8 cellular contexts compared by ENCODE assay signal in the genomic region with DNA sequence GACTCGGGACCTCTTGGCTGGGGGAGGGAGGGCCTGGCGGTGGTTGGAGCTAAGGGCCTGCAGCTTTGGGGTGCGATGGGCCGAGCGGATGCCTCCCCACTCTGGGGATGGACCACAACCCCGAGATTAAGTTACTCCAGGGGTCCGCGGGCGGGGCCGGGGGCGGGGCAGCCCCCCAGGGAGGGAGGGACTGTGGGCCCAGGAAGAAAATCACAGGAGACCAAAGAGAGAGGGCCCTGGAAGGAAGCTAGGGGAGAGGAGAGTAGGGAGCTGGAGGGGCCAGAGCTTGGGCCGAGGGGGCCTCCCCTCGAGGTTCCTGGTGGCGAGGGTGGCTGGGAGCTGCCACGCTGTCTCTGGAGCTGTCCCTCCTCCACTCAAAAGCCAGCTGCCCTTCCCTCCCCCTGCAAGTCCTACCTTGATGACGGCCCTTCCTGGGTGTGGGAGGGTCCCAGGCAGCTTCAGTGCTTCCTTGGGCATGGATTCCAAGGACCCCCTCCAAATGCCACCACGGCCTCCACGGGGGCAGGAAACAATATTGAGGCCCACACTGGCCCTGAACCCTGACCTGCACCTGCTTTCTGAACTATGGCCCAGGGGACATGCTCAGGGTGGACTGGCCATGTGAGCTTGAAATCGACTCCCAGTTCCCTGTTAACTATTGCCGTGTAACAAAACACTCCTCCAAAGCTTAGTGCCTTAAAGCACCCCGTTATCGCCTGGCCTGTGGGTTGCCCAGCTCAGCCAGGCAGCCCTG. TPM values are rescaled to one million over a fixed set of nuclear protein-coding genes. Genes with fewer than 3 reads are reported as not detected.
DNase-seq lines count a peak whose midpoint lies in the region; ATAC-seq and TF ChIP-seq lines count a peak whose summit lies in the region.

No MANE protein-coding gene starts in this region.

- H4K5ac ChIP-seq in IMR-90 (ENCODE audit: low read depth, low read length), result no peak overlapping the region

- no peak overlapping the region for H3K14ac ChIP-seq in IMR-90 (replicated peaks; ENCODE audit: low read depth, low read length)

- no peaks in the 10 kb centered on the region for H3K79me1 ChIP-seq in IMR-90 (ENCODE audit: low read depth in 1 of 2, low read length in 2 of 2)

- H2BK15ac ChIP-seq in IMR-90 (ENCODE audit: low read depth, low read length), result no peak overlapping the region

- peaks cover 4% of the 10 kb centered on the region; the same call in 1 of the 2 replicates for H4K20me1 ChIP-seq in IMR-90 (ENCODE audit: insufficient read depth, low read length)
- H4K20me1 ChIP-seq in neural cell (ENCODE audit: insufficient read depth), result no peaks in the 10 kb centered on the region

- TF ChIP-seq CTCF in CD4-positive, alpha-beta T cell (IDR thresholded peaks at IDR 0.05), result no peak
- TF ChIP-seq CTCF in IMR-90 (conservative IDR thresholded peaks at IDR 0.05; ENCODE audit: low read depth, low read length) (no peak), breast epithelium (IDR thresholded peaks at IDR 0.05) (no peak), neural cell (IDR thresholded peaks at IDR 0.05; ENCODE audit: poor library complexity, severe bottlenecking) (no peak)

- H3K4me3 ChIP-seq in IMR-90 (ENCODE audit: insufficient read depth, low read depth, low read length) (no peak overlapping the region), breast epithelium (peak overlapping the region; percentile 37 to 83 (median 60)), neural cell (ENCODE audit: low read length) (peak overlapping the region; percentile 52)

- no peak overlapping the region for H2BK120ac ChIP-seq in IMR-90 (ENCODE audit: low read depth, low read length)

- H3K18ac ChIP-seq in IMR-90 (ENCODE audit: low read depth, low read length), result no peak overlapping the region

- no peak overlapping the region for H3K27ac Mint-ChIP-seq in CD4-positive, alpha-beta T cell

- H2AK9ac ChIP-seq in IMR-90 (replicated peaks; ENCODE audit: low read depth, low read length, poor library complexity), result no peak overlapping the region

- H3F3A ChIP-seq in neural cell (ENCODE audit: insufficient read depth, low read length, poor library complexity, severe bottlenecking), result no peaks in the 10 kb centered on the region

- no peak for TF ChIP-seq EP300 in neural cell (conservative IDR thresholded peaks at IDR 0.05; ENCODE audit: poor library complexity, severe bottlenecking)

- no peak overlapping the region for H3K27ac ChIP-seq in CD4-positive, alpha-beta T cell (ENCODE audit: low read depth, low read length)
- H3K27ac ChIP-seq in IMR-90 (ENCODE audit: insufficient read depth, low read length) (no peak overlapping the region), breast epithelium (peak overlapping the region in 1 of 2 donors; percentile 83), neural cell (ENCODE audit: low read length) (no peak overlapping the region)

- BruUV-seq in IMR-90 (replicated peaks; lab: Mats Ljungman, UMichigan), result no TSS peak

- H3K56ac ChIP-seq in IMR-90 (ENCODE audit: extremely low read depth, insufficient read depth, low read length), result no peak overlapping the region

- H4K8ac ChIP-seq in IMR-90 (ENCODE audit: low read depth in 2 of 2, low read length in 2 of 2), result no peak overlapping the region

- dilution Hi-C loops in IMR-90 (cut with HindIII; ENCODE audit: low sequenced_read_pairs, unreplicated experiment), result no loop called here

- H2AFZ ChIP-seq in IMR-90 (replicated peaks; ENCODE audit: low read length, poor library complexity), result peak overlapping the region; percentile 71
- no peak overlapping the region for H2AFZ ChIP-seq in neural cell (ENCODE audit: low read depth, low read length)

- no peak for TF ChIP-seq RAD21 in IMR-90 (IDR thresholded peaks at IDR 0.05; ENCODE audit: low read length)
- TF ChIP-seq RAD21 in neural cell (conservative IDR thresholded peaks at IDR 0.05), result no peak

- no peaks in the 10 kb centered on the region for H3K9me1 ChIP-seq in IMR-90 (ENCODE audit: insufficient read depth, low read length)

- H3K4me1 Mint-ChIP-seq in CD4-positive, alpha-beta T cell (ENCODE audit: low read depth), result peaks cover 7% of the 10 kb centered on the region

- H2BK5ac ChIP-seq in IMR-90 (ENCODE audit: low read depth, low read length, poor library complexity, severe bottlenecking), result no peak overlapping the region

- CTCF ChIA-PET in CD4-positive, alpha-beta T cell (lab: Charles Lee), result no interaction called here
- CTCF ChIA-PET in IMR-90 (lab: Yijun Ruan, JAX), result no interaction called here

- no peak overlapping the region for H3K23ac ChIP-seq in IMR-90 (ENCODE audit: low read depth, low read length)

- H3K4me3 Mint-ChIP-seq in CD4-positive, alpha-beta T cell, result peak overlapping the region; percentile 78

- H4K91ac ChIP-seq in IMR-90 (ENCODE audit: insufficient read depth, low read depth, low read length), result no peak overlapping the region

- ATAC-seq in CD4-positive, alpha-beta T cell (ENCODE audit: poor library complexity), result no peak
- ATAC-seq in IMR-90 (ENCODE audit: low read depth) (no peak), GM18498 (IDR thresholded peaks at IDR 0.05; ENCODE audit: unreplicated experiment) (no peak), HG03432 (IDR thresholded peaks at IDR 0.05; ENCODE audit: unreplicated experiment) (no peak)

- no peak overlapping the region for H3K4me2 ChIP-seq in IMR-90 (ENCODE audit: low read depth, low read length)
- H3K4me2 ChIP-seq in neural cell (ENCODE audit: low read length), result no peak overlapping the region

- H3K9ac ChIP-seq in IMR-90 (ENCODE audit: low read depth, low read length) (no peak overlapping the region), neural cell (ENCODE audit: low read length) (no peak overlapping the region)

- no peak for TF ChIP-seq POLR2A in IMR-90 (IDR thresholded peaks at IDR 0.05; ENCODE audit: low read depth, low read length)
- TF ChIP-seq POLR2A in breast epithelium (IDR thresholded peaks at IDR 0.05), result no peak

- H3K36me3 Mint-ChIP-seq in CD4-positive, alpha-beta T cell (ENCODE audit: low read depth), result no peaks in the 10 kb centered on the region

- no peaks in the 10 kb centered on the region for H3K9me3 ChIP-seq in CD4-positive, alpha-beta T cell (ENCODE audit: control insufficient read depth, low read length)
- H3K9me3 ChIP-seq in IMR-90 (ENCODE audit: control insufficient read depth, insufficient read depth, low read length), result no peaks in the 10 kb centered on the region
- no peaks in the 10 kb centered on the region for H3K9me3 ChIP-seq in breast epithelium
- H3K9me3 ChIP-seq in neural cell (ENCODE audit: low read length), result no peaks in the 10 kb centered on the region

- no peaks in the 10 kb centered on the region for H3K27me3 ChIP-seq in CD4-positive, alpha-beta T cell (ENCODE audit: control insufficient read depth, insufficient read depth, low read length)
- H3K27me3 ChIP-seq in IMR-90 (ENCODE audit: control insufficient read depth, insufficient read depth, low read length) (peaks cover 17% of the 10 kb centered on the region; the same call in 1 of the 2 replicates), breast epithelium (no peaks in the 10 kb centered on the region), neural cell (ENCODE audit: insufficient read depth, low read depth, low read length) (no peaks in the 10 kb centered on the region)

- H3K79me2 ChIP-seq in neural cell (replicated peaks; ENCODE audit: insufficient read depth, low read length), result no peaks in the 10 kb centered on the region

- H2AK5ac ChIP-seq in IMR-90 (ENCODE audit: low read depth, low read length), result no peak overlapping the region

- intact Hi-C loops in CD4-positive, alpha-beta T cell (cut with DNase I, micrococcal nuclease), result loop anchor here in 1 of 2 experiments (1.0 to 5.0 kb wide), 3 partner anchors 89 to 199 kb away; partner anchors contain the start of gene BRF1
- intact Hi-C loops in IMR-90 (cut with micrococcal nuclease), result loop anchor here (5.0 kb wide), 1 partner anchor 89 kb away; no protein-coding TSS in a partner anchor
- intact Hi-C loops in breast epithelium (cut with DNase I; ENCODE audit: low total_unique reads), result loop anchor here (2.0 kb wide), 1 partner anchor 71 kb away; no protein-coding TSS in a partner anchor
- intact Hi-C loops in posterior cingulate gyrus (cut with DNase I), result no loop called here

- in situ Hi-C loops in IMR-90 (cut with MboI; ENCODE audit: low sequenced_read_pairs), result no loop called here

- POLR2A ChIA-PET in CD4-positive, alpha-beta T cell (lab: Charles Lee), result interaction anchor here (0.8 to 2.2 kb wide), 5 partner anchors 12 to 161 kb away, joined by 3 to 6 read pairs (median 5); partner anchors contain the start of genes BRF1, BTBD6, CDCA4 and PACS2
- POLR2A ChIA-PET in IMR-90 (lab: Charles Lee; ENCODE audit: unreplicated experiment), result no interaction called here

- no peak overlapping the region for H2BK20ac ChIP-seq in IMR-90 (ENCODE audit: low read depth, low read length)

- DNase-seq in CD4-positive, alpha-beta T cell, result no peak
- no peak for DNase-seq in IMR-90
- DNase-seq in breast epithelium (ENCODE audit: low spot score in 2 of 2), result no peak
- DNase-seq in stimulated activated CD4-positive, alpha-beta T cell treated with anti-CD3 and anti-CD28 coated beads, Interleukin-4, amount 100 ng/mL, for 1 hour, result no peak
- no peak for DNase-seq in posterior cingulate gyrus

- H3K9me3 Mint-ChIP-seq in CD4-positive, alpha-beta T cell, result no peaks in the 10 kb centered on the region

- H3K4ac ChIP-seq in IMR-90 (ENCODE audit: low read depth, low read length), result no peak overlapping the region

- no peaks in the 10 kb centered on the region for H3K9me2 ChIP-seq in neural cell (ENCODE audit: insufficient read depth, low read length)

- no peaks in the 10 kb centered on the region for H3K27me3 Mint-ChIP-seq in CD4-positive, alpha-beta T cell

- 45% methylated on average over 10 of the region's 22 CpGs; no CpG with 5 or more reads in 1 of the 2 experiments for WGBS in IMR-90 (ENCODE audit: extremely low coverage in 2 of 2, insufficient read length in 1 of 2), 2 experiments

- peaks cover 2% of the 10 kb centered on the region; the same call in 1 of the 2 replicates for H3K4me1 ChIP-seq in IMR-90 (ENCODE audit: control insufficient read depth, insufficient read depth, low read length)
- H3K4me1 ChIP-seq in breast epithelium, result no peaks in the 10 kb centered on the region

- H3K36me3 ChIP-seq in IMR-90 (ENCODE audit: control insufficient read depth, insufficient read depth, low read length) (no peaks in the 10 kb centered on the region), breast epithelium (no peaks in the 10 kb centered on the region), neural cell (ENCODE audit: insufficient read depth, low read length) (no peaks in the 10 kb centered on the region)

RNA-seq across cellular contexts. Expression of gene NUDT14, which starts 0.6 kb away (rescaled TPM):
- 1 to 10 TPM; 9.0 to 9.2 TPM for total RNA-seq in CD4-positive, alpha-beta T cell
- total RNA-seq in IMR-90 (2012; rRNA removed), result 5.6 and 6.4 TPM in 2 replicates
- polyA plus RNA-seq in IMR-90 (2012; rRNA removed), result 9.3 and 11.8 TPM in 2 replicates
- 25.5 TPM in 2 replicates for polyA plus RNA-seq in IMR-90 (2012; cell fraction: cytosol; rRNA removed)
- 12.8 and 30.0 TPM in 2 replicates for polyA plus RNA-seq in IMR-90 (2012; cell fraction: nucleus; rRNA removed; ENCODE audit: low replicate concordance)
- 10 to 100 TPM; 13.6 to 14.9 (median 14.1) TPM for total RNA-seq in breast epithelium
- 33.7 and 55.0 TPM in 2 replicates for polyA plus RNA-seq in neural cell
- polyA minus RNA-seq in neural cell, result 16.1 and 17.0 TPM in 2 replicates

RNA-seq across cellular contexts. Expression of gene JAG2, which starts 13.1 kb away (rescaled TPM):
- total RNA-seq in CD4-positive, alpha-beta T cell, result 1 to 10 TPM in 1 of 2 experiments, under 1 TPM in 1; 0.66 to 1.3 TPM
- total RNA-seq in IMR-90 (2012; rRNA removed), result 0.18 and 0.28 TPM in 2 replicates
- polyA plus RNA-seq in IMR-90 (2012; rRNA removed), result 0.20 and 0.58 TPM in 2 replicates
- 0.25 and 0.58 TPM in 2 replicates for polyA plus RNA-seq in IMR-90 (2012; cell fraction: cytosol; rRNA removed)
- 3.9 and 5.8 TPM in 2 replicates for polyA plus RNA-seq in IMR-90 (2012; cell fraction: nucleus; rRNA removed; ENCODE audit: low replicate concordance)
- total RNA-seq in breast epithelium, result 10 to 100 TPM in 2 of 3 donors, 1 to 10 TPM in 1; 4.2 to 15.4 (median 13.1) TPM
- polyA plus RNA-seq in neural cell, result 20.3 and 31.5 TPM in 2 replicates
- 14.9 and 24.8 TPM in 2 replicates for polyA minus RNA-seq in neural cell
